Comparison of ENCODE assay signal across 30 cellular contexts in genomic region chr9:101860920-101861319, GRCh38.
"Had no signal": no experiment of that assay in that cellular context is flagged by ENCODE, and none has a peak within 500 bp of the region (broad histone marks: within the 10 kb centered on the region; RNA-seq: fewer than 3 reads in every experiment).

No MANE protein-coding gene starts in this region.

- H3K9ac ChIP-seq: SK-N-SH had no signal

- FAIRE-seq: RCC 7860, TTC549 had no signal

- H3K36me3 ChIP-seq: brain microvascular endothelial cell, cardiac muscle cell, SJSA1 had no signal

- H3K27ac ChIP-seq: brain microvascular endothelial cell, cardiac muscle cell, coronary artery, PC-9, SJSA1 had no signal

- H3K9me3 ChIP-seq: SJSA1, SK-N-SH had no signal

- H2AFZ ChIP-seq: PC-9 had no signal

- H3K27me3 ChIP-seq: brain microvascular endothelial cell, cardiac muscle cell, SJSA1 had no signal

- H3K4me3 ChIP-seq: cardiac muscle cell, coronary artery, PC-9, SJSA1 had no signal

- DNase-seq: activated CD4-positive, alpha-beta T cell treated with anti-CD3 and anti-CD28 coated beads, Interleukin-2, amount 10 ng/mL, durations not matched to agents 24 days and 14 days; activated CD4-positive, alpha-beta T cell treated with anti-CD3 and anti-CD28 coated beads, Interleukin-2, amount 50 U/mL, for 4 hours; activated CD8-positive, alpha-beta T cell treated with anti-CD3 and anti-CD28 coated beads for 36 hours; activated effector memory CD4-positive, alpha-beta T cell treated with anti-CD3 and anti-CD28 coated beads, Interleukin-2, amount 50 U/mL, for 16 hours; activated naive CD4-positive, alpha-beta T cell; activated naive CD4-positive, alpha-beta T cell treated with anti-CD3 and anti-CD28 coated beads, Interleukin-2, amount 50 U/mL, for 16 hours; activated naive CD8-positive, alpha-beta T cell treated with anti-CD3 and anti-CD28 coated beads for 36 hours; activated T-cell treated with anti-CD3 and anti-CD28 coated beads, Interleukin-2, amount 50 U/mL, for 1 hour; activated T-cell treated with anti-CD3 and anti-CD28 coated beads, Interleukin-2, amount 50 U/mL, for 72 hours; amniotic stem cell; aorta; brain microvascular endothelial cell; NCI-H1105; NCI-H1417 treated with DMSO at 0.1 percent for 48 hours; NCI-H187 treated with DMSO at 0.1 percent for 48 hours; NCI-H2081; NCI-H2171 treated with DMSO at 0.1 percent for 48 hours; NCI-H2227 treated with DMSO at 0.1 percent for 48 hours; NCI-H446; NCI-H510A treated with DMSO at 0.1 percent for 48 hours; NK-92 treated with Interleukin-12 subunit alpha and Interleukin-12 subunit beta, amount 100 ng/mL, for 24 hours; PC-9; SHP77; SK-N-SH had no signal

- ATAC-seq: activated CD8-positive, alpha-beta T cell treated with anti-CD3 and anti-CD28 coated beads for 36 hours; activated T-cell treated with anti-CD3 and anti-CD28 coated beads, Interleukin-2, amount 50 U/mL, for 72 hours; activated T-helper 17 cell treated with anti-CD3 and anti-CD28 coated beads, Interleukin-2, amount 50 U/mL, for 72 hours had no signal

- H3K4me1 ChIP-seq: SJSA1 had no signal

- H3K4me2 ChIP-seq: PC-9, SK-N-SH had no signal
